12 cellular contexts compared by ENCODE assay signal in genomic region chr17:82737981-82738877, GRCh38. TPM values are rescaled to one million over a fixed set of nuclear protein-coding genes. Genes with fewer than 3 reads are reported as not detected.
A peak's percentile ranks its signal among the peaks of the same experiment; 100 is the strongest.
DNase-seq lines count a peak whose midpoint lies in the region; ATAC-seq, FAIRE-seq and TF ChIP-seq lines count a peak whose summit lies in the region.
"Had no signal": no experiment of that assay in that cellular context is flagged by ENCODE, and none has a peak within 500 bp of the region (broad histone marks: within the 10 kb centered on the region; RNA-seq: fewer than 3 reads in every experiment).

No MANE protein-coding gene starts in this region.

- peak; percentile 38; the same call in 1 of the 2 replicates for TF ChIP-seq EP300 in K562 (IDR thresholded peaks at IDR 0.05; ENCODE audit: low read length)

- 32% methylated on average over 23 of the region's 25 CpGs for WGBS in K562 (ENCODE audit: insufficient coverage, low coverage, missing lambda C conversion rate)

- H3K79me2 ChIP-seq in K562 (ENCODE audit: control insufficient read depth, insufficient read depth, low read length): peaks cover 22% of the 10 kb centered on the region

- CTCF ChIA-PET in K562 (lab: Yijun Ruan, JAX; ENCODE audit: low intra/inter-chr PET ratio) (no interaction called here), GM10248 (lab: Yijun Ruan, JAX) (no interaction called here)

- no peak for TF ChIP-seq POLR2A in K562 (conservative IDR thresholded peaks at IDR 0.05)

- H3K9ac ChIP-seq in K562 (ENCODE audit: insufficient read depth in 1 of 2, low read depth in 2 of 2, low read length in 2 of 2): peak overlapping the region in 1 of 2 experiments; percentile 46; a peak in 1 of 4 replicates

- peak overlapping the region; percentile 55 for H3K27ac ChIP-seq in K562 (ENCODE audit: extremely low read depth, low read depth, low read length)

- peaks cover 13 to 45% of the 10 kb centered on the region in 2 experiments; a peak in 4 of 5 replicates for H3K4me1 ChIP-seq in K562 (replicated peaks in 1 of 2; ENCODE audit: control insufficient read depth in 2 of 2, insufficient read depth in 2 of 2, low read length in 2 of 2)

- intact Hi-C loops in K562 (cut with micrococcal nuclease) (no loop called here), sciatic nerve (cut with DNase I) (loop anchor here (5.0 kb wide), 1 partner anchor 1816 kb away; no protein-coding TSS in a partner anchor)

- POLR2A ChIA-PET in K562 (lab: Yijun Ruan, JAX): interaction anchor here (0.8 to 1.1 kb wide), 2 partner anchors 12 to 16 kb away, joined by 3 read pairs; no protein-coding TSS in a partner anchor
- POLR2A ChIA-PET in GM10248 (lab: Yijun Ruan, JAX): no interaction called here

- H3K36me3 ChIP-seq in K562 (ENCODE audit: control insufficient read depth, insufficient read depth, low read length): peaks cover 53% of the 10 kb centered on the region

- peak; percentile 77 for FAIRE-seq in K562 (lab: Jason Lieb, UNC)

- no peak for TF ChIP-seq RAD21 in K562 (CRISPR knock-in tag; conservative IDR thresholded peaks at IDR 0.05 in 1 of 2, IDR thresholded peaks at IDR 0.05 in 1 of 2)

- H3K9me3 ChIP-seq in K562 (replicated peaks; ENCODE audit: control insufficient read depth, insufficient read depth, low read depth, low read length): peaks cover 30% of the 10 kb centered on the region

- H3K9me1 ChIP-seq in K562 (ENCODE audit: control insufficient read depth, insufficient read depth, low read length): no peaks in the 10 kb centered on the region

- no peaks in the 10 kb centered on the region for H3K27me3 ChIP-seq in K562 (ENCODE audit: control insufficient read depth in 2 of 2, insufficient read depth in 2 of 2, low read length in 2 of 2)

- peak overlapping the region; percentile 18 for H3K4me2 ChIP-seq in K562 (ENCODE audit: insufficient read depth, low read length)

- H3K4me3 ChIP-seq in K562: no peak overlapping the region
- H3K4me3 ChIP-seq: coronary artery had no signal

- ATAC-seq in K562: peak; percentile 56
- ATAC-seq in sciatic nerve: peak; percentile 37
- ATAC-seq in GM19455 (IDR thresholded peaks at IDR 0.05; ENCODE audit: unreplicated experiment): no peak

- TF ChIP-seq CTCF in K562 (IDR thresholded peaks at IDR 0.05 in 2 of 3, conservative IDR thresholded peaks at IDR 0.05 in 1 of 3; ENCODE audit: insufficient read depth in 2 of 3, low read depth in 1 of 3, low read length in 3 of 3) (no peak), GM10248 (IDR thresholded peaks at IDR 0.05; ENCODE audit: control extremely low read depth, extremely low read depth, low read depth, missing control alignments) (no peak)

- no TSS peak for BruUV-seq in K562 (replicated peaks; lab: Mats Ljungman, UMichigan)

- H4K20me1 ChIP-seq in K562 (replicated peaks; ENCODE audit: control insufficient read depth, insufficient read depth, low read length): no peaks in the 10 kb centered on the region

- in situ Hi-C loops in K562 (cut with MboI): no loop called here

- DNase-seq in HUDEP-2 (lab: John Stamatoyannopoulos, UW; ENCODE audit: unreplicated experiment in 76 of 76) (peak in 75 of 76 experiments; percentile 37 to 98 (median 91)), K562 (ENCODE audit: extremely low read depth in 1 of 4, low spot score in 3 of 4) (peak; percentile 49 to 81 (median 54)), inferior parietal cortex (ENCODE audit: extremely low spot score) (peak; percentile 93), sciatic nerve (ENCODE audit: low spot score) (peak; percentile 80), GM10248 (ENCODE audit: extremely low spot score) (no peak), HK-2 (ENCODE audit: unreplicated experiment) (no peak)
- DNase-seq in activated CD4-positive, alpha-beta T cell treated with anti-CD3 and anti-CD28 coated beads, Interleukin-2, amount 50 U/mL, for 4 hours: no peak
- DNase-seq: activated CD4-positive, alpha-beta memory T cell treated with anti-CD3 and anti-CD28 coated beads for 36 hours; activated naive CD4-positive, alpha-beta T cell treated with anti-CD3 and anti-CD28 coated beads, Interleukin-2, amount 50 U/mL, for 16 hours; GF-D8 had no signal

- 0 out of 2 replicates have a peak overlapping the region, but pooled peaks have one; percentile 2 for H2AFZ ChIP-seq in K562 (ENCODE audit: low read depth, low read length)

RNA-seq across cellular contexts. Expression of gene FN3K, which starts 2.8 kb away (rescaled TPM):
- 37.1 and 44.4 TPM in 2 replicates for total RNA-seq in K562 (2011; cell fraction: chromatin; rRNA removed; ENCODE audit: low replicate concordance)
- total RNA-seq in K562 (2011; cell fraction: nucleolus; rRNA removed): 20.8 and 23.0 TPM in 2 replicates
- 22.2 and 22.9 TPM in 2 replicates for total RNA-seq in K562 (2011; cell fraction: nucleoplasm; rRNA removed)
- total RNA-seq in K562 (2014; rRNA removed) (6.3 and 6.6 TPM in 2 replicates), K562 (2014; rRNA removed; fragmentation: Illumina TruSeq; extraction: Trizol) (1.3 and 1.4 TPM in 2 replicates), K562 (2015; rRNA removed; fragmentation: Illumina TruSeq; extraction: Trizol) (3.6 TPM in 2 replicates), K562 (2021) (20.0 and 22.7 TPM in 2 replicates), sciatic nerve (57.2 TPM)
- polyA plus RNA-seq in K562 (2011; rRNA removed) (3.8 and 6.1 TPM in 2 replicates), K562 (2014; fragmentation: Illumina TruSeq; extraction: Trizol) (8.6 and 10.6 TPM in 2 replicates), K562 (2014; fragmentation: Nextera tagmentation; extraction: Ambion mirVana) (under 1 TPM; 0.08 to 0.11 TPM), K562 (2014; rRNA removed) (7.9 and 10.0 TPM in 2 replicates)
- polyA plus RNA-seq in K562 (2011; cell fraction: cytosol; rRNA removed): 2.0 and 2.3 TPM in 2 replicates
- 14.3 and 19.9 TPM in 2 replicates for polyA plus RNA-seq in K562 (2011; cell fraction: nucleus; rRNA removed)
- polyA plus RNA-seq in K562 (2012): 22.1 and 24.7 TPM in 2 replicates
- polyA minus RNA-seq in K562 (2011; rRNA and poly(A)+ RNA removed): 3.8 and 5.8 TPM in 2 replicates
- 10.5 and 19.6 TPM in 2 replicates for polyA minus RNA-seq in K562 (2011; cell fraction: cytosol; rRNA and poly(A)+ RNA removed)
- polyA minus RNA-seq in K562 (2011; cell fraction: nucleus; rRNA and poly(A)+ RNA removed): 6.9 and 14.9 TPM in 2 replicates

RNA-seq across cellular contexts. Expression of gene TBCD, which starts 13.6 kb away (rescaled TPM):
- total RNA-seq in K562 (2011; cell fraction: chromatin; rRNA removed; ENCODE audit: low replicate concordance): 239 and 410 TPM in 2 replicates
- total RNA-seq in K562 (2011; cell fraction: nucleolus; rRNA removed): 169 and 192 TPM in 2 replicates
- 154 and 170 TPM in 2 replicates for total RNA-seq in K562 (2011; cell fraction: nucleoplasm; rRNA removed)
- total RNA-seq in K562 (2014; rRNA removed) (29.8 and 47.3 TPM in 2 replicates), K562 (2014; rRNA removed; fragmentation: Illumina TruSeq; extraction: Trizol) (18.7 and 23.6 TPM in 2 replicates), K562 (2015; rRNA removed; fragmentation: Illumina TruSeq; extraction: Trizol) (26.0 and 27.1 TPM in 2 replicates), K562 (2021) (98.3 and 98.5 TPM in 2 replicates), sciatic nerve (122 TPM)
- polyA plus RNA-seq in K562 (2011; rRNA removed) (28.0 and 45.4 TPM in 2 replicates), K562 (2014; fragmentation: Illumina TruSeq; extraction: Trizol) (36.5 and 40.9 TPM in 2 replicates), K562 (2014; fragmentation: Nextera tagmentation; extraction: Ambion mirVana) (10 to 100 TPM in 1 of 2 experiments, 1 to 10 TPM in 1; 8.9 to 20.2 TPM), K562 (2014; rRNA removed) (42.3 and 50.3 TPM in 2 replicates)
- polyA plus RNA-seq in K562 (2011; cell fraction: cytosol; rRNA removed): 46.1 and 77.8 TPM in 2 replicates
- 191 and 272 TPM in 2 replicates for polyA plus RNA-seq in K562 (2011; cell fraction: nucleus; rRNA removed)
- 79.2 and 88.0 TPM in 2 replicates for polyA plus RNA-seq in K562 (2012)
- 41.7 and 49.7 TPM in 2 replicates for polyA minus RNA-seq in K562 (2011; rRNA and poly(A)+ RNA removed)
- polyA minus RNA-seq in K562 (2011; cell fraction: cytosol; rRNA and poly(A)+ RNA removed): 67.8 and 69.4 TPM in 2 replicates
- 54.7 and 67.0 TPM in 2 replicates for polyA minus RNA-seq in K562 (2011; cell fraction: nucleus; rRNA and poly(A)+ RNA removed)

RNA-seq across cellular contexts. Expression of gene FN3KRP, which starts 21.7 kb away (rescaled TPM):
- 33.2 and 69.9 TPM in 2 replicates for total RNA-seq in K562 (2011; cell fraction: chromatin; rRNA removed; ENCODE audit: low replicate concordance)
- 27.5 and 33.9 TPM in 2 replicates for total RNA-seq in K562 (2011; cell fraction: nucleolus; rRNA removed)
- total RNA-seq in K562 (2011; cell fraction: nucleoplasm; rRNA removed): 30.4 and 32.0 TPM in 2 replicates
- total RNA-seq in K562 (2014; rRNA removed) (26.2 and 29.8 TPM in 2 replicates), K562 (2014; rRNA removed; fragmentation: Illumina TruSeq; extraction: Trizol) (18.0 and 21.1 TPM in 2 replicates), K562 (2015; rRNA removed; fragmentation: Illumina TruSeq; extraction: Trizol) (23.5 and 24.9 TPM in 2 replicates), K562 (2021) (28.1 and 32.1 TPM in 2 replicates), sciatic nerve (32.3 TPM)
- polyA plus RNA-seq in K562 (2011; rRNA removed) (21.7 and 25.8 TPM in 2 replicates), K562 (2014; fragmentation: Illumina TruSeq; extraction: Trizol) (31.0 and 34.7 TPM in 2 replicates), K562 (2014; fragmentation: Nextera tagmentation; extraction: Ambion mirVana) (1 to 10 TPM; 2.0 to 4.4 TPM), K562 (2014; rRNA removed) (26.1 and 29.1 TPM in 2 replicates)
- 19.4 and 22.5 TPM in 2 replicates for polyA plus RNA-seq in K562 (2011; cell fraction: cytosol; rRNA removed)
- 25.5 and 28.4 TPM in 2 replicates for polyA plus RNA-seq in K562 (2011; cell fraction: nucleus; rRNA removed)
- polyA plus RNA-seq in K562 (2012): 44.5 and 51.0 TPM in 2 replicates
- polyA minus RNA-seq in K562 (2011; rRNA and poly(A)+ RNA removed): 10.9 and 11.3 TPM in 2 replicates
- polyA minus RNA-seq in K562 (2011; cell fraction: cytosol; rRNA and poly(A)+ RNA removed): 10.4 and 15.7 TPM in 2 replicates
- polyA minus RNA-seq in K562 (2011; cell fraction: nucleus; rRNA and poly(A)+ RNA removed): 4.4 and 7.1 TPM in 2 replicates

RNA-seq across cellular contexts. Expression of gene RAB40B, which starts 39.7 kb away (rescaled TPM):
- total RNA-seq in K562 (2011; cell fraction: chromatin; rRNA removed; ENCODE audit: low replicate concordance): 4.8 and 7.6 TPM in 2 replicates
- 3.3 and 3.8 TPM in 2 replicates for total RNA-seq in K562 (2011; cell fraction: nucleolus; rRNA removed)
- 1.7 and 5.0 TPM in 2 replicates for total RNA-seq in K562 (2011; cell fraction: nucleoplasm; rRNA removed)
- total RNA-seq in K562 (2014; rRNA removed): 2.0 and 6.2 TPM in 2 replicates
- total RNA-seq in K562 (2014; rRNA removed; fragmentation: Illumina TruSeq; extraction: Trizol): 0.99 and 1.1 TPM in 2 replicates
- 0.64 and 1.2 TPM in 2 replicates for total RNA-seq in K562 (2015; rRNA removed; fragmentation: Illumina TruSeq; extraction: Trizol)
- total RNA-seq in K562 (2021): 3.6 and 3.8 TPM in 2 replicates
- 2.5 and 2.7 TPM in 2 replicates for polyA plus RNA-seq in K562 (2011; rRNA removed)
- polyA plus RNA-seq in K562 (2011; cell fraction: cytosol; rRNA removed): 4.3 and 9.2 TPM in 2 replicates
- 3.6 and 6.3 TPM in 2 replicates for polyA plus RNA-seq in K562 (2011; cell fraction: nucleus; rRNA removed)
- 3.7 and 4.9 TPM in 2 replicates for polyA plus RNA-seq in K562 (2012)
- 1.4 and 3.2 TPM in 2 replicates for polyA plus RNA-seq in K562 (2014; fragmentation: Illumina TruSeq; extraction: Trizol)
- under 1 TPM; 0.13 to 0.38 TPM for polyA plus RNA-seq in K562 (2014; fragmentation: Nextera tagmentation; extraction: Ambion mirVana)
- 3.2 and 4.6 TPM in 2 replicates for polyA plus RNA-seq in K562 (2014; rRNA removed)
- 0.56 and 0.60 TPM in 2 replicates for polyA minus RNA-seq in K562 (2011; rRNA and poly(A)+ RNA removed)
- 1.2 and 3.5 TPM in 2 replicates for polyA minus RNA-seq in K562 (2011; cell fraction: cytosol; rRNA and poly(A)+ RNA removed)
- 1.9 and 2.1 TPM in 2 replicates for polyA minus RNA-seq in K562 (2011; cell fraction: nucleus; rRNA and poly(A)+ RNA removed)
- total RNA-seq in sciatic nerve: 30.3 TPM

Comparison
In these comparisons a context has a peak if more than half of its experiments do, and no peak if none do; other contexts are left out.
1. DNase-seq: peak in HUDEP-2 (75 of 76), K562 (4 of 4), inferior parietal cortex (single experiment) and sciatic nerve (single experiment); none in activated CD4-positive, alpha-beta T cell treated with anti-CD3 and anti-CD28 coated beads, Interleukin-2, amount 50 U/mL, for 4 hours (0 of 2), GM10248 (single experiment) and HK-2 (single experiment).